8 cellular contexts compared by ENCODE assay signal in the genomic region with DNA sequence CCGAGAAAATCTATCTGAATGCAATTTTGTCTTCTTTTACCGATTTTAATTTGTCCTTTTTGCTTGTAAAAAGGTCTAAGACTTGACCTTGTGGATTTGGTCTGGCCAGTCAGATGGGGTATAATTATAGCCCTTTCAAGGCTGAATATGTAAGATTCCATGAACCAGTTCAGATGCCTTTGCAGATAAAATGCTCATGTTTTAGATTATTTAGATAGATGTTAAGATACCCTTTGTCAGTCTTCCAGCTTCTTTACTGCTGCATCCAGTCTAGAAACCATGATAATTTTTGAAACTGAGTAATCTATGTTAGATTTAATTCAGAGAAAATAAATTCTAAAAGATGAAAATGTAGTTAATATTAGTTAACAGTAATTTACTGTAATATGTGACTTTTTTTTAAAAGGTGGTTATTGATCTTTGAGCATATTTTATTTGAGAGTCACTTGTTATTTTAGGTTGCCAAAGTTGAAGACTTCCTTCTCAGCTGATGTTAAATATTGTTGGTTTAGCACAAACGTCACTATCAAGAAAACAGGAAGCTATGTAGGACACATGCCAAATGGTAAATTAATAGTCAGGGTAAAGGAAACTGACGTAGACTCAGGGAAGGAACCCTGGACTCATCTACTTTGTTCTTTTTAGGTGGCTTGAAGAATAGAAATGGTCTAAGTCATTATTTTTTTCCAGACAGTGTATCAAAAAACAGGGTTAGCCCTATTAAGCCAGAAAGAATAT. TPM values are rescaled to one million over a fixed set of nuclear protein-coding genes. Genes with fewer than 3 reads are reported as not detected.
DNase-seq lines count a peak whose midpoint lies in the region; ATAC-seq, FAIRE-seq and TF ChIP-seq lines count a peak whose summit lies in the region.

No MANE protein-coding gene starts in this region.

- peak overlapping the region; percentile 70 for H3K27ac ChIP-seq in left ventricle myocardium inferior (replicated peaks)
- H3K27ac ChIP-seq in small intestine (ENCODE audit: low read depth in 1 of 2, low read length in 1 of 2), result peak overlapping the region in 1 of 2 donors; percentile 49

- H3K36me3 ChIP-seq in left ventricle myocardium inferior (no peaks in the 10 kb centered on the region), small intestine (ENCODE audit: control insufficient read depth in 2 of 2, insufficient read depth in 2 of 2, low read length in 2 of 2) (no peaks in the 10 kb centered on the region)

- no peak overlapping the region; the same call in 1 of the 2 replicates for H3K4me3 ChIP-seq in LNCaP clone FGC (ENCODE audit: low read depth, low read length)
- H3K4me3 ChIP-seq in left ventricle myocardium inferior, result peak overlapping the region; percentile 15
- H3K4me3 ChIP-seq in small intestine (ENCODE audit: low read depth in 1 of 2, low read length in 2 of 2), result no peak overlapping the region

- CTCF ChIA-PET in activated B cell treated with CpG ODN at 0.5 μM for 24 hours (lab: Charles Lee), result interaction anchor here (0.7 kb wide), 1 partner anchor 80 kb away, joined by 3 read pairs; no protein-coding TSS in a partner anchor

- FAIRE-seq in small intestine (lab: Jason Lieb, UNC), result peak; percentile 95

- H3K36me3 Mint-ChIP-seq in activated B cell treated with CpG ODN at 0.5 μM for 24 hours (ENCODE audit: low read depth), result peaks cover 12% of the 10 kb centered on the region

- no peaks in the 10 kb centered on the region for H3K27me3 ChIP-seq in left ventricle myocardium inferior (ENCODE audit: low read depth)
- no peaks in the 10 kb centered on the region for H3K27me3 ChIP-seq in small intestine (ENCODE audit: control insufficient read depth in 2 of 2, insufficient read depth in 2 of 2, low read length in 2 of 2)

- H3K9me3 ChIP-seq in left ventricle myocardium inferior (replicated peaks) (no peaks in the 10 kb centered on the region), small intestine (ENCODE audit: control insufficient read depth, low read depth) (no peaks in the 10 kb centered on the region)

- peaks cover 10% of the 10 kb centered on the region for H3K4me1 Mint-ChIP-seq in activated B cell treated with CpG ODN at 0.5 μM for 24 hours

- no peak for TF ChIP-seq CTCF in LNCaP clone FGC (IDR thresholded peaks at IDR 0.05; ENCODE audit: control insufficient read depth, extremely low read depth, insufficient read depth)
- TF ChIP-seq CTCF in activated B cell treated with CpG ODN at 0.5 μM for 24 hours (IDR thresholded peaks at IDR 0.05), result no peak
- TF ChIP-seq CTCF in left ventricle myocardium inferior (IDR thresholded peaks at IDR 0.05; ENCODE audit: borderline replicate concordance), result no peak

- POLR2A ChIA-PET in activated B cell treated with CpG ODN at 0.5 μM for 24 hours (lab: Charles Lee), result interaction anchor here (3.2 kb wide), 1 partner anchor 30 kb away, joined by 14 read pairs; a partner anchor contains a TSS

- peak; percentile 87 for DNase-seq in LNCaP clone FGC (ENCODE audit: low read depth)
- no peak for DNase-seq in activated B cell treated with CpG ODN at 0.5 μM for 24 hours
- DNase-seq in left ventricle myocardium inferior, result no peak
- peak; percentile 87 for DNase-seq in small intestine
- DNase-seq in inferior parietal cortex (ENCODE audit: extremely low spot score), result no peak
- no peak for DNase-seq in KG1 (lab: John Stamatoyannopoulos, UW)
- DNase-seq in COR-L47 (lab: John Stamatoyannopoulos, UW), result no peak

- H3K4me1 ChIP-seq in left ventricle myocardium inferior (peaks cover 39% of the 10 kb centered on the region), small intestine (ENCODE audit: control insufficient read depth in 2 of 2, insufficient read depth in 1 of 2, low read depth in 1 of 2, low read length in 1 of 2) (peaks cover 4 to 13% of the 10 kb centered on the region in 2 donors)

- H3K9me3 Mint-ChIP-seq in activated B cell treated with CpG ODN at 0.5 μM for 24 hours, result no peaks in the 10 kb centered on the region

- intact Hi-C loops in activated B cell treated with CpG ODN at 0.5 μM for 24 hours (cut with micrococcal nuclease), result no loop called here
- intact Hi-C loops in left ventricle myocardium inferior (cut with micrococcal nuclease), result no loop called here

- ATAC-seq in activated B cell treated with CpG ODN at 0.5 μM for 24 hours (ENCODE audit: low read depth) (peak; percentile 61), GM19467 (IDR thresholded peaks at IDR 0.05; ENCODE audit: unreplicated experiment) (no peak)

- peak overlapping the region; percentile 46 for H3K27ac Mint-ChIP-seq in activated B cell treated with CpG ODN at 0.5 μM for 24 hours

- H3K4me3 Mint-ChIP-seq in activated B cell treated with CpG ODN at 0.5 μM for 24 hours, result peak overlapping the region; percentile 12

- 21 to 27% (median 24%) methylated on average over 4 of the region's 4 CpGs for WGBS in small intestine, 3 donors

- H3K27me3 Mint-ChIP-seq in activated B cell treated with CpG ODN at 0.5 μM for 24 hours, result no peaks in the 10 kb centered on the region

RNA-seq across cellular contexts. Expression of a gene that starts 29.8 kb away (rescaled TPM):
- total RNA-seq in activated B cell treated with CpG ODN at 0.5 μM for 24 hours (51.9 and 55.6 TPM in 2 replicates), left ventricle myocardium inferior (58.9 TPM)
- 10 to 100 TPM; 19.5 to 22.4 (median 20.6) TPM for polyA plus RNA-seq in small intestine

RNA-seq across cellular contexts. Expression of a gene that starts 30.1 kb away (rescaled TPM):
- total RNA-seq in activated B cell treated with CpG ODN at 0.5 μM for 24 hours (2.5 and 3.1 TPM in 2 replicates), left ventricle myocardium inferior (2.7 TPM)
- 10 to 100 TPM; 19.8 to 72.0 (median 37.3) TPM for polyA plus RNA-seq in small intestine

Comparison
In these comparisons a context has a peak if more than half of its experiments do, and no peak if none do; other contexts are left out.
1. DNase-seq: peak in LNCaP clone FGC (single experiment) and small intestine (single experiment); none in activated B cell treated with CpG ODN at 0.5 μM for 24 hours (single experiment), left ventricle myocardium inferior (single experiment), inferior parietal cortex (single experiment), KG1 (single experiment) and COR-L47 (single experiment).